In genomic region chr13:20654156-20654555, GRCh38 we compare ENCODE assay signal across 34 cellular contexts. TPM values are rescaled to one million over a fixed set of nuclear protein-coding genes. Genes with fewer than 3 reads are reported as not detected.
A peak's percentile ranks its signal among the peaks of the same experiment; 100 is the strongest.
DNase-seq lines count a peak whose midpoint lies in the region; ATAC-seq, FAIRE-seq and TF ChIP-seq lines count a peak whose summit lies in the region.
"Had no signal": no experiment of that assay in that cellular context is flagged by ENCODE, and none has a peak within 500 bp of the region (broad histone marks: within the 10 kb centered on the region; RNA-seq: fewer than 3 reads in every experiment).

No MANE protein-coding gene starts in this region.

- peaks cover 0 to 34% (median 14%) of the 10 kb centered on the region in 5 donors for H3K36me3 Mint-ChIP-seq in naive thymus-derived CD4-positive, alpha-beta T cell
- H3K36me3 Mint-ChIP-seq in activated T-helper 17 cell treated with anti-CD3 and anti-CD28 coated beads, Interleukin-2, amount 50 U/mL, for 72 hours (ENCODE audit: low read depth), result no peaks in the 10 kb centered on the region
- H3K36me3 Mint-ChIP-seq: natural killer cell treated with Interleukin-12 subunit alpha and Interleukin-12 subunit beta and Interleukin-15 and Interleukin-18, amount 100 ng/mL, for 72 hours had no signal

- H3K4me3 Mint-ChIP-seq in naive thymus-derived CD4-positive, alpha-beta T cell, result no peak overlapping the region
- H3K4me3 Mint-ChIP-seq in activated T-helper 17 cell treated with anti-CD3 and anti-CD28 coated beads, Interleukin-2, amount 50 U/mL, for 72 hours, result no peak overlapping the region
- H3K4me3 Mint-ChIP-seq: activated T-cell treated with anti-CD3 and anti-CD28 coated beads, Interleukin-2, amount 50 U/mL, for 4 hours; CD8-positive, alpha-beta memory T cell; immature natural killer cell; mesothelial cell of epicardium; natural killer cell treated with Interleukin-12 subunit alpha and Interleukin-12 subunit beta and Interleukin-15 and Interleukin-18, amount 100 ng/mL, for 72 hours; stimulated activated naive CD8-positive, alpha-beta T cell treated with anti-CD3 and anti-CD28 coated beads, Interleukin-15, Interleukin-2, amounts not matched to agents 100 ng/mL and 50 ng/mL, for 24 hours; T-helper 17 cell had no signal

- H3K79me2 ChIP-seq in SK-N-SH (ENCODE audit: insufficient read depth), result no peaks in the 10 kb centered on the region
- H3K79me2 ChIP-seq: hepatocyte had no signal

- H3K9me2 ChIP-seq in SK-N-SH, result 0 out of 2 replicates have a peak, but pooled peaks cover 5% of the 10 kb centered on the region

- no peak for TF ChIP-seq RAD21 in SK-N-SH (IDR thresholded peaks at IDR 0.05; ENCODE audit: low read length)

- H3K9me3 ChIP-seq in SK-N-SH (no peaks in the 10 kb centered on the region), kidney (ENCODE audit: control insufficient read depth in 1 of 2, low read length in 2 of 2) (no peaks in the 10 kb centered on the region)
- no peaks in the 10 kb centered on the region for H3K9me3 ChIP-seq in naive thymus-derived CD4-positive, alpha-beta T cell (ENCODE audit: control insufficient read depth in 2 of 3, low read length in 3 of 3)
- H3K9me3 ChIP-seq: adrenal gland, breast epithelium, left ventricle myocardium inferior, right lobe of liver, SJSA1, tibial artery had no signal

- FAIRE-seq in kidney (lab: Jason Lieb, UNC), result no peak
- FAIRE-seq: GM12878 had no signal

- CTCF ChIA-PET in SK-N-SH (lab: Yijun Ruan, JAX), result interaction anchor here (0.9 kb wide), 2 partner anchors 9 to 130 kb away, joined by 3 read pairs; no protein-coding TSS in a partner anchor
- CTCF ChIA-PET in naive thymus-derived CD4-positive, alpha-beta T cell (lab: Charles Lee), result interaction anchor here (0.6 kb wide), 1 partner anchor 376 kb away, joined by 3 read pairs; no protein-coding TSS in a partner anchor

- no peaks in the 10 kb centered on the region for H3F3A ChIP-seq in SK-N-SH (replicated peaks; ENCODE audit: insufficient read depth)

- TF ChIP-seq CTCF in SK-N-SH (IDR thresholded peaks at IDR 0.05) (no peak), cardiac fibroblast (IDR thresholded peaks at IDR 0.05; ENCODE audit: low read depth, low read length) (no peak), kidney (IDR thresholded peaks at IDR 0.05; ENCODE audit: borderline replicate concordance, extremely low read depth, insufficient read depth) (no peak)

- no peak overlapping the region for H3K27ac Mint-ChIP-seq in naive thymus-derived CD4-positive, alpha-beta T cell
- H3K27ac Mint-ChIP-seq in activated T-helper 17 cell treated with anti-CD3 and anti-CD28 coated beads, Interleukin-2, amount 50 U/mL, for 72 hours, result no peak overlapping the region
- H3K27ac Mint-ChIP-seq: CD8-positive, alpha-beta memory T cell; immature natural killer cell; mesothelial cell of epicardium; natural killer cell treated with Interleukin-12 subunit alpha and Interleukin-12 subunit beta and Interleukin-15 and Interleukin-18, amount 100 ng/mL, for 72 hours; stimulated activated naive CD8-positive, alpha-beta T cell treated with anti-CD3 and anti-CD28 coated beads, Interleukin-15, Interleukin-2, amounts not matched to agents 100 ng/mL and 50 ng/mL, for 24 hours; T-helper 17 cell had no signal

- no peaks in the 10 kb centered on the region for H4K20me1 ChIP-seq in SK-N-SH (ENCODE audit: insufficient read depth)

- H3K4me2 ChIP-seq in SK-N-SH, result no peak overlapping the region
- H3K4me2 ChIP-seq: hepatocyte had no signal

- H2AFZ ChIP-seq in SK-N-SH (ENCODE audit: low read depth), result peak overlapping the region; percentile 10; the same call in 1 of the 2 replicates
- H2AFZ ChIP-seq: hepatocyte had no signal

- peaks cover 0 to 8% of the 10 kb centered on the region in 2 experiments; a peak in 1 of 4 replicates for H3K4me1 ChIP-seq in SK-N-SH (ENCODE audit: control insufficient read depth in 1 of 2, insufficient read depth in 2 of 2, low read depth in 1 of 2, low read length in 1 of 2)
- H3K4me1 ChIP-seq in naive thymus-derived CD4-positive, alpha-beta T cell (ENCODE audit: control insufficient read depth in 2 of 2, insufficient read depth in 2 of 2, low read length in 2 of 2), result no peaks in the 10 kb centered on the region
- H3K4me1 ChIP-seq in kidney (ENCODE audit: control insufficient read depth in 1 of 2, insufficient read depth in 1 of 2, low read depth in 1 of 2, low read length in 2 of 2), result no peaks in the 10 kb centered on the region
- H3K4me1 ChIP-seq: adrenal gland, breast epithelium, left ventricle myocardium inferior, right lobe of liver, tibial artery had no signal

- H3K27me3 Mint-ChIP-seq in naive thymus-derived CD4-positive, alpha-beta T cell, result no peaks in the 10 kb centered on the region
- H3K27me3 Mint-ChIP-seq in activated T-helper 17 cell treated with anti-CD3 and anti-CD28 coated beads, Interleukin-2, amount 50 U/mL, for 72 hours, result no peaks in the 10 kb centered on the region
- H3K27me3 Mint-ChIP-seq: CD8-positive, alpha-beta memory T cell; natural killer cell treated with Interleukin-12 subunit alpha and Interleukin-12 subunit beta and Interleukin-15 and Interleukin-18, amount 100 ng/mL, for 72 hours; stimulated activated naive CD8-positive, alpha-beta T cell treated with anti-CD3 and anti-CD28 coated beads, Interleukin-15, Interleukin-2, amounts not matched to agents 100 ng/mL and 50 ng/mL, for 24 hours; T-helper 17 cell had no signal

- H3K9ac ChIP-seq in SK-N-SH, result peak overlapping the region; percentile 43; the same call in 1 of the 2 replicates
- no peak overlapping the region for H3K9ac ChIP-seq in kidney (ENCODE audit: low read length in 2 of 2)

- peaks cover 0 to 4% (median 0%) of the 10 kb centered on the region in 11 donors for H3K9me3 Mint-ChIP-seq in naive thymus-derived CD4-positive, alpha-beta T cell
- no peaks in the 10 kb centered on the region for H3K9me3 Mint-ChIP-seq in activated T-helper 17 cell treated with anti-CD3 and anti-CD28 coated beads, Interleukin-2, amount 50 U/mL, for 72 hours
- H3K9me3 Mint-ChIP-seq: activated T-cell treated with anti-CD3 and anti-CD28 coated beads, Interleukin-2, amount 50 U/mL, for 4 hours; CD8-positive, alpha-beta memory T cell; immature natural killer cell; natural killer cell treated with Interleukin-12 subunit alpha and Interleukin-12 subunit beta and Interleukin-15 and Interleukin-18, amount 100 ng/mL, for 72 hours; stimulated activated naive CD8-positive, alpha-beta T cell treated with anti-CD3 and anti-CD28 coated beads, Interleukin-15, Interleukin-2, amounts not matched to agents 100 ng/mL and 50 ng/mL, for 24 hours had no signal

- in situ Hi-C loops in KBM-7 (cut with MboI; ENCODE audit: low pct_unique_long_range_greater_than_20kb, low sequenced_read_pairs), result no loop called here

- H3K4me3 ChIP-seq in SK-N-SH (ENCODE audit: low read depth in 2 of 2, low read length in 1 of 2) (no peak overlapping the region), cardiac fibroblast (replicated peaks in 1 of 2; ENCODE audit: low read depth in 2 of 2, low read length in 2 of 2) (no peak overlapping the region), kidney (ENCODE audit: low read length in 2 of 2) (no peak overlapping the region)
- H3K4me3 ChIP-seq in naive thymus-derived CD4-positive, alpha-beta T cell (ENCODE audit: low read length), result no peak overlapping the region
- H3K4me3 ChIP-seq: adrenal gland, breast epithelium, GM12878, hepatocyte, left ventricle myocardium inferior, right lobe of liver, SJSA1, tibial artery had no signal

- peaks cover 0 to 4% (median 0%) of the 10 kb centered on the region in 7 donors for H3K4me1 Mint-ChIP-seq in naive thymus-derived CD4-positive, alpha-beta T cell
- H3K4me1 Mint-ChIP-seq in activated T-helper 17 cell treated with anti-CD3 and anti-CD28 coated beads, Interleukin-2, amount 50 U/mL, for 72 hours, result no peaks in the 10 kb centered on the region
- H3K4me1 Mint-ChIP-seq: CD8-positive, alpha-beta memory T cell; mesothelial cell of epicardium had no signal

- ATAC-seq in SK-N-SH treated with all-trans-retinoic acid at 6 μM for 48 hours, result no peak
- ATAC-seq in naive thymus-derived CD4-positive, alpha-beta T cell, result no peak
- no peak for ATAC-seq in activated T-helper 17 cell treated with anti-CD3 and anti-CD28 coated beads, Interleukin-2, amount 50 U/mL, for 72 hours (replicated peaks)
- ATAC-seq: activated T-cell treated with anti-CD3 and anti-CD28 coated beads, Interleukin-2, amount 50 U/mL, for 4 hours; GM12878; natural killer cell treated with Interleukin-12 subunit alpha and Interleukin-12 subunit beta and Interleukin-15 and Interleukin-18, amount 100 ng/mL, for 72 hours; right lobe of liver; T-helper 17 cell had no signal

- POLR2A ChIA-PET in SK-N-SH (lab: Yijun Ruan, JAX), result no interaction called here
- POLR2A ChIA-PET in naive thymus-derived CD4-positive, alpha-beta T cell (lab: Charles Lee), result no interaction called here

- WGBS in SK-N-SH (ENCODE audit: low lambda C conversion rate), result 55% methylated on average over 1 of the region's 1 CpG

- peaks cover 0 to 12% of the 10 kb centered on the region in 2 experiments for H3K36me3 ChIP-seq in SK-N-SH (replicated peaks in 1 of 2; ENCODE audit: control insufficient read depth in 1 of 2, insufficient read depth in 2 of 2, low read length in 1 of 2)
- H3K36me3 ChIP-seq in naive thymus-derived CD4-positive, alpha-beta T cell (ENCODE audit: control insufficient read depth in 2 of 3, insufficient read depth in 3 of 3, low read length in 3 of 3), result no peaks in the 10 kb centered on the region
- peaks cover 0 to 3% of the 10 kb centered on the region in 2 donors for H3K36me3 ChIP-seq in kidney (ENCODE audit: control insufficient read depth in 1 of 2, insufficient read depth in 2 of 2, low read length in 2 of 2)
- H3K36me3 ChIP-seq: adrenal gland, breast epithelium, SJSA1 had no signal

- DNase-seq in SK-N-SH (no peak), cardiac fibroblast (ENCODE audit: low read depth in 2 of 2) (peak; percentile 23 to 53), hepatic stellate cell (ENCODE audit: low spot score) (peak; percentile 16), KBM-7 (no peak), kidney (no peak)
- DNase-seq in naive thymus-derived CD4-positive, alpha-beta T cell, result no peak
- DNase-seq: activated CD4-positive, alpha-beta T cell treated with anti-CD3 and anti-CD28 coated beads for 48 hours; activated naive CD4-positive, alpha-beta T cell; activated T-cell treated with anti-CD3 and anti-CD28 coated beads, Interleukin-2, amount 50 U/mL, for 4 hours; adrenal gland; CD8-positive, alpha-beta memory T cell; H7; immature natural killer cell; left ventricle myocardium inferior; NCI-H1048; NCI-H1694 treated with DMSO at 0.1 percent for 48 hours; NCI-H2171; NCI-H526; posterior cingulate gyrus; right lobe of liver; stimulated activated CD4-positive, alpha-beta T cell treated with anti-CD3 and anti-CD28 coated beads, Interleukin-15, amount 100 ng/mL, for 24 hours; T-helper 17 cell; tibial artery had no signal

- intact Hi-C loops in naive thymus-derived CD4-positive, alpha-beta T cell (cut with micrococcal nuclease), result no loop called here
- intact Hi-C loops in kidney (cut with DNase I), result no loop called here

- TF ChIP-seq EP300 in SK-N-SH (IDR thresholded peaks at IDR 0.05; ENCODE audit: borderline replicate concordance in 1 of 2, low read depth in 1 of 2, low read length in 1 of 2), result no peak

- H3K27ac ChIP-seq in SK-N-SH (ENCODE audit: low read depth in 2 of 2, low read length in 1 of 2), result peak overlapping the region in 1 of 2 experiments; percentile 75; a peak in 2 of 4 replicates
- no peak overlapping the region for H3K27ac ChIP-seq in naive thymus-derived CD4-positive, alpha-beta T cell (ENCODE audit: low read depth, low read length)
- no peak overlapping the region for H3K27ac ChIP-seq in kidney (ENCODE audit: low read depth in 2 of 2, low read length in 2 of 2)
- H3K27ac ChIP-seq: 22Rv1, adrenal gland, breast epithelium, hepatocyte, left ventricle myocardium inferior, right lobe of liver, SJSA1, tibial artery, VCaP had no signal

- no peaks in the 10 kb centered on the region for H3K27me3 ChIP-seq in SK-N-SH (ENCODE audit: insufficient read depth)
- H3K27me3 ChIP-seq in naive thymus-derived CD4-positive, alpha-beta T cell (ENCODE audit: control insufficient read depth in 2 of 2, insufficient read depth in 2 of 2, low read length in 2 of 2), result no peaks in the 10 kb centered on the region
- H3K27me3 ChIP-seq: adrenal gland, breast epithelium, hepatocyte, right lobe of liver, SJSA1, tibial artery had no signal

RNA-seq across cellular contexts. Expression of gene IL17D, which starts 49.3 kb away (rescaled TPM):
- 1.6 and 2.3 TPM in 2 replicates for polyA plus RNA-seq in SK-N-SH (2012; rRNA removed)
- polyA plus RNA-seq in SK-N-SH (2012; cell fraction: cytosol; rRNA removed), result 1.9 and 2.8 TPM in 2 replicates
- polyA plus RNA-seq in SK-N-SH (2012; cell fraction: nucleus; rRNA removed), result 1.7 and 1.9 TPM in 2 replicates
- total RNA-seq in naive thymus-derived CD4-positive, alpha-beta T cell, result under 1 TPM in 2 of 5 experiments, not detected in 3; 0.19 to 0.32 TPM
- polyA plus RNA-seq in naive thymus-derived CD4-positive, alpha-beta T cell, result under 1 TPM in 1 of 2 donors, not detected in 1; 0.10 TPM
- under 1 TPM; 0.21 to 0.76 TPM for total RNA-seq in activated T-helper 17 cell treated with anti-CD3 and anti-CD28 coated beads, Interleukin-2, amount 50 U/mL, for 72 hours
- total RNA-seq in kidney, result 0.44 TPM
- polyA plus RNA-seq in kidney (ENCODE audit: insufficient read depth, low read depth, low replicate concordance), result not detected
- total RNA-seq: H7 had no signal

Comparison
In these comparisons a context has a peak if more than half of its experiments do, and no peak if none do; other contexts are left out.
1. DNase-seq: peak in cardiac fibroblast (2 of 2) and hepatic stellate cell (single experiment); none in SK-N-SH (single experiment), KBM-7 (single experiment), naive thymus-derived CD4-positive, alpha-beta T cell (0 of 9) and kidney (single experiment).